ENCODE assay signal across 1 cellular context in the genomic region with DNA sequence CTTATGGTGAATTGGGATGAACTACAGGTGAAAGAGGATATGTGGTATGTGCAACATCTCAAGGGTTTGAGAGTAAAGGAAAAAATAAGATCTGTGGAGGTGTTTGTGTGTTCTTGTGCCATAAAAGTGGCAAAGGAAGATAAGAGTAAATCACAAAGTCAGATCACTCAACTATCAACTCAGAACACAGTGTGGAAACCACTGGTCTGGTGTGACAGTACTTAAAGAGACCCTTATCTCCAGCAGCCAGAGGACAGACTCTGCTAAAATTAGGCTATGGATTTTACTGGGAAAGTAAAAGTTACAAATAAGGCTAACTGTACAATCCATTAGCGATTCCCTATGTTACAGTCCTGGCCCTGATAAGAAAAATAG.
TF ChIP-seq lines count a peak whose summit lies in the region.

No MANE protein-coding gene starts in this region.

TF ChIP-seq in K562, 482 proteins besides CTCF, POLR2A, EP300 and RAD21 (continued from another document and continues in another):
- TF ChIP-seq, protein P1, sequence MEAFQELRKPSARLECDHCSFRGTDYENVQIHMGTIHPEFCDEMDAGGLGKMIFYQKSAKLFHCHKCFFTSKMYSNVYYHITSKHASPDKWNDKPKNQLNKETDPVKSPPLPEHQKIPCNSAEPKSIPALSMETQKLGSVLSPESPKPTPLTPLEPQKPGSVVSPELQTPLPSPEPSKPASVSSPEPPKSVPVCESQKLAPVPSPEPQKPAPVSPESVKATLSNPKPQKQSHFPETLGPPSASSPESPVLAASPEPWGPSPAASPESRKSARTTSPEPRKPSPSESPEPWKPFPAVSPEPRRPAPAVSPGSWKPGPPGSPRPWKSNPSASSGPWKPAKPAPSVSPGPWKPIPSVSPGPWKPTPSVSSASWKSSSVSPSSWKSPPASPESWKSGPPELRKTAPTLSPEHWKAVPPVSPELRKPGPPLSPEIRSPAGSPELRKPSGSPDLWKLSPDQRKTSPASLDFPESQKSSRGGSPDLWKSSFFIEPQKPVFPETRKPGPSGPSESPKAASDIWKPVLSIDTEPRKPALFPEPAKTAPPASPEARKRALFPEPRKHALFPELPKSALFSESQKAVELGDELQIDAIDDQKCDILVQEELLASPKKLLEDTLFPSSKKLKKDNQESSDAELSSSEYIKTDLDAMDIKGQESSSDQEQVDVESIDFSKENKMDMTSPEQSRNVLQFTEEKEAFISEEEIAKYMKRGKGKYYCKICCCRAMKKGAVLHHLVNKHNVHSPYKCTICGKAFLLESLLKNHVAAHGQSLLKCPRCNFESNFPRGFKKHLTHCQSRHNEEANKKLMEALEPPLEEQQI (IDR thresholded peaks at IDR 0.05): peak; percentile 99
- TF ChIP-seq ELF2 (CRISPR knock-in tag; IDR thresholded peaks at IDR 0.05) (no peak), HNRNPLL (IDR thresholded peaks at IDR 0.05; ENCODE audit: low read depth, low read length, poor library complexity, severe bottlenecking) (no peak), L3MBTL2 (IDR thresholded peaks at IDR 0.05) (no peak; the same call in 1 of the 2 replicates), CHD1 (IDR thresholded peaks at IDR 0.05; ENCODE audit: low read length) (no peak), PHF21A (IDR thresholded peaks at IDR 0.05; ENCODE audit: borderline replicate concordance, low read depth) (no peak), NCOA2 (IDR thresholded peaks at IDR 0.05; ENCODE audit: partially characterized antibody in 2 of 2) (peak; percentile 86 to 90), ZNF444 (CRISPR knock-in tag; IDR thresholded peaks at IDR 0.05) (no peak), BMI1 (IDR thresholded peaks at IDR 0.05; ENCODE audit: low read length) (no peak), KAT8 (IDR thresholded peaks at IDR 0.05; ENCODE audit: low read depth) (no peak), ZNF57 (CRISPR knock-in tag; IDR thresholded peaks at IDR 0.05) (no peak), ZNF589 (CRISPR knock-in tag; IDR thresholded peaks at IDR 0.05; ENCODE audit: low read depth) (peak; percentile 79; the same call in 1 of the 2 replicates), HDGF (IDR thresholded peaks at IDR 0.05) (no peak), KLF6 (CRISPR knock-in tag; IDR thresholded peaks at IDR 0.05; ENCODE audit: borderline replicate concordance) (peak; percentile 63; the same call in 1 of the 2 replicates), ATF1 (CRISPR knock-in tag; IDR thresholded peaks at IDR 0.05) (no peak), ATF1 (tag; IDR thresholded peaks at IDR 0.05) (peak; percentile 79), MAFG (tag; conservative IDR thresholded peaks at IDR 0.05) (0 out of 2 replicates have a peak, but pooled peaks have one; percentile 27), GTF2F1 (IDR thresholded peaks at IDR 0.05; ENCODE audit: low read depth, low read length) (no peak), ZFPM2 (CRISPR knock-in tag; IDR thresholded peaks at IDR 0.05) (no peak), PML (IDR thresholded peaks at IDR 0.05; ENCODE audit: low read length) (peak; percentile 99), PRPF4 (IDR thresholded peaks at IDR 0.05; ENCODE audit: insufficient read depth, low read depth, low read length, poor library complexity, severe bottlenecking) (no peak), BHLHE40 (IDR thresholded peaks at IDR 0.05; ENCODE audit: low read length) (peak; percentile 91), KLF1 (tag; IDR thresholded peaks at IDR 0.05) (no peak), LCOR (CRISPR knock-in tag; IDR thresholded peaks at IDR 0.05) (peak; percentile 82; the same call in 1 of the 2 replicates), HDAC8 (tag; IDR thresholded peaks at IDR 0.05) (no peak), ZC3H4 (CRISPR knock-in tag; IDR thresholded peaks at IDR 0.05; ENCODE audit: borderline replicate concordance) (no peak), PHF8 (IDR thresholded peaks at IDR 0.05; ENCODE audit: borderline replicate concordance, low read length) (no peak), CCAR2 (IDR thresholded peaks at IDR 0.05; ENCODE audit: low read depth, low read length) (no peak), EGR1 (conservative IDR thresholded peaks at IDR 0.05) (peak; percentile 75), HLTF (IDR thresholded peaks at IDR 0.05) (no peak), CC2D1A (IDR thresholded peaks at IDR 0.05) (peak; percentile 97)
- TF ChIP-seq, protein P2, sequence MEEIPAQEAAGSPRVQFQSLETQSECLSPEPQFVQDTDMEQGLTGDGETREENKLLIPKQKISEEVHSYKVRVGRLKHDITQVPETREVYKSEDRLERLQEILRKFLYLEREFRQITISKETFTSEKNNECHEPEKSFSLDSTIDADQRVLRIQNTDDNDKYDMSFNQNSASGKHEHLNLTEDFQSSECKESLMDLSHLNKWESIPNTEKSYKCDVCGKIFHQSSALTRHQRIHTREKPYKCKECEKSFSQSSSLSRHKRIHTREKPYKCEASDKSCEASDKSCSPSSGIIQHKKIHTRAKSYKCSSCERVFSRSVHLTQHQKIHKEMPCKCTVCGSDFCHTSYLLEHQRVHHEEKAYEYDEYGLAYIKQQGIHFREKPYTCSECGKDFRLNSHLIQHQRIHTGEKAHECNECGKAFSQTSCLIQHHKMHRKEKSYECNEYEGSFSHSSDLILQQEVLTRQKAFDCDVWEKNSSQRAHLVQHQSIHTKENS (CRISPR knock-in tag; IDR thresholded peaks at IDR 0.05): no peak
- TF ChIP-seq, protein P3, sequence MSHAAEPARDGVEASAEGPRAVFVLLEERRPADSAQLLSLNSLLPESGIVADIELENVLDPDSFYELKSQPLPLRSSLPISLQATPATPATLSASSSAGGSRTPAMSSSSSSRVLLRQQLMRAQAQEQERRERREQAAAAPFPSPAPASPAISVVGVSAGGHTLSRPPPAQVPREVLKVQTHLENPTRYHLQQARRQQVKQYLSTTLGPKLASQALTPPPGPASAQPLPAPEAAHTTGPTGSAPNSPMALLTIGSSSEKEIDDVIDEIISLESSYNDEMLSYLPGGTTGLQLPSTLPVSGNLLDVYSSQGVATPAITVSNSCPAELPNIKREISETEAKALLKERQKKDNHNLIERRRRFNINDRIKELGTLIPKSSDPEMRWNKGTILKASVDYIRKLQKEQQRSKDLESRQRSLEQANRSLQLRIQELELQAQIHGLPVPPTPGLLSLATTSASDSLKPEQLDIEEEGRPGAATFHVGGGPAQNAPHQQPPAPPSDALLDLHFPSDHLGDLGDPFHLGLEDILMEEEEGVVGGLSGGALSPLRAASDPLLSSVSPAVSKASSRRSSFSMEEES (CRISPR knock-in tag; IDR thresholded peaks at IDR 0.05): no peak
- TF ChIP-seq, protein P4, sequence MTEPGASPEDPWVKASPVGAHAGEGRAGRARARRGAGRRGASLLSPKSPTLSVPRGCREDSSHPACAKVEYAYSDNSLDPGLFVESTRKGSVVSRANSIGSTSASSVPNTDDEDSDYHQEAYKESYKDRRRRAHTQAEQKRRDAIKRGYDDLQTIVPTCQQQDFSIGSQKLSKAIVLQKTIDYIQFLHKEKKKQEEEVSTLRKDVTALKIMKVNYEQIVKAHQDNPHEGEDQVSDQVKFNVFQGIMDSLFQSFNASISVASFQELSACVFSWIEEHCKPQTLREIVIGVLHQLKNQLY (CRISPR knock-in tag; conservative IDR thresholded peaks at IDR 0.05): no peak
- TF ChIP-seq, protein P5, sequence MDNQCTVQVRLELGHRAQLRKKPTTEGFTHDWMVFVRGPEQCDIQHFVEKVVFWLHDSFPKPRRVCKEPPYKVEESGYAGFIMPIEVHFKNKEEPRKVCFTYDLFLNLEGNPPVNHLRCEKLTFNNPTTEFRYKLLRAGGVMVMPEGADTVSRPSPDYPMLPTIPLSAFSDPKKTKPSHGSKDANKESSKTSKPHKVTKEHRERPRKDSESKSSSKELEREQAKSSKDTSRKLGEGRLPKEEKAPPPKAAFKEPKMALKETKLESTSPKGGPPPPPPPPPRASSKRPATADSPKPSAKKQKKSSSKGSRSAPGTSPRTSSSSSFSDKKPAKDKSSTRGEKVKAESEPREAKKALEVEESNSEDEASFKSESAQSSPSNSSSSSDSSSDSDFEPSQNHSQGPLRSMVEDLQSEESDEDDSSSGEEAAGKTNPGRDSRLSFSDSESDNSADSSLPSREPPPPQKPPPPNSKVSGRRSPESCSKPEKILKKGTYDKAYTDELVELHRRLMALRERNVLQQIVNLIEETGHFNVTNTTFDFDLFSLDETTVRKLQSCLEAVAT (IDR thresholded peaks at IDR 0.05): peak in 1 of 2 experiments; percentile 82; a peak in 1 of 4 replicates
- TF ChIP-seq, protein P6, sequence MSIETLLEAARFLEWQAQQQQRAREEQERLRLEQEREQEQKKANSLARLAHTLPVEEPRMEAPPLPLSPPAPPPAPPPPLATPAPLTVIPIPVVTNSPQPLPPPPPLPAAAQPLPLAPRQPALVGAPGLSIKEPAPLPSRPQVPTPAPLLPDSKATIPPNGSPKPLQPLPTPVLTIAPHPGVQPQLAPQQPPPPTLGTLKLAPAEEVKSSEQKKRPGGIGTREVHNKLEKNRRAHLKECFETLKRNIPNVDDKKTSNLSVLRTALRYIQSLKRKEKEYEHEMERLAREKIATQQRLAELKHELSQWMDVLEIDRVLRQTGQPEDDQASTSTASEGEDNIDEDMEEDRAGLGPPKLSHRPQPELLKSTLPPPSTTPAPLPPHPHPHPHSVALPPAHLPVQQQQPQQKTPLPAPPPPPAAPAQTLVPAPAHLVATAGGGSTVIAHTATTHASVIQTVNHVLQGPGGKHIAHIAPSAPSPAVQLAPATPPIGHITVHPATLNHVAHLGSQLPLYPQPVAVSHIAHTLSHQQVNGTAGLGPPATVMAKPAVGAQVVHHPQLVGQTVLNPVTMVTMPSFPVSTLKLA (conservative IDR thresholded peaks at IDR 0.05): peak in 1 of 2 experiments; percentile 61; a peak in 2 of 4 replicates
- TF ChIP-seq, protein P7, sequence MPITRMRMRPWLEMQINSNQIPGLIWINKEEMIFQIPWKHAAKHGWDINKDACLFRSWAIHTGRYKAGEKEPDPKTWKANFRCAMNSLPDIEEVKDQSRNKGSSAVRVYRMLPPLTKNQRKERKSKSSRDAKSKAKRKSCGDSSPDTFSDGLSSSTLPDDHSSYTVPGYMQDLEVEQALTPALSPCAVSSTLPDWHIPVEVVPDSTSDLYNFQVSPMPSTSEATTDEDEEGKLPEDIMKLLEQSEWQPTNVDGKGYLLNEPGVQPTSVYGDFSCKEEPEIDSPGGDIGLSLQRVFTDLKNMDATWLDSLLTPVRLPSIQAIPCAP (CRISPR knock-in tag; IDR thresholded peaks at IDR 0.05; ENCODE audit: borderline replicate concordance): no peak
- TF ChIP-seq, protein P8, sequence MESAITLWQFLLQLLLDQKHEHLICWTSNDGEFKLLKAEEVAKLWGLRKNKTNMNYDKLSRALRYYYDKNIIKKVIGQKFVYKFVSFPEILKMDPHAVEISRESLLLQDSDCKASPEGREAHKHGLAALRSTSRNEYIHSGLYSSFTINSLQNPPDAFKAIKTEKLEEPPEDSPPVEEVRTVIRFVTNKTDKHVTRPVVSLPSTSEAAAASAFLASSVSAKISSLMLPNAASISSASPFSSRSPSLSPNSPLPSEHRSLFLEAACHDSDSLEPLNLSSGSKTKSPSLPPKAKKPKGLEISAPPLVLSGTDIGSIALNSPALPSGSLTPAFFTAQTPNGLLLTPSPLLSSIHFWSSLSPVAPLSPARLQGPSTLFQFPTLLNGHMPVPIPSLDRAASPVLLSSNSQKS (CRISPR knock-in tag; IDR thresholded peaks at IDR 0.05): no peak
- TF ChIP-seq, protein P9, sequence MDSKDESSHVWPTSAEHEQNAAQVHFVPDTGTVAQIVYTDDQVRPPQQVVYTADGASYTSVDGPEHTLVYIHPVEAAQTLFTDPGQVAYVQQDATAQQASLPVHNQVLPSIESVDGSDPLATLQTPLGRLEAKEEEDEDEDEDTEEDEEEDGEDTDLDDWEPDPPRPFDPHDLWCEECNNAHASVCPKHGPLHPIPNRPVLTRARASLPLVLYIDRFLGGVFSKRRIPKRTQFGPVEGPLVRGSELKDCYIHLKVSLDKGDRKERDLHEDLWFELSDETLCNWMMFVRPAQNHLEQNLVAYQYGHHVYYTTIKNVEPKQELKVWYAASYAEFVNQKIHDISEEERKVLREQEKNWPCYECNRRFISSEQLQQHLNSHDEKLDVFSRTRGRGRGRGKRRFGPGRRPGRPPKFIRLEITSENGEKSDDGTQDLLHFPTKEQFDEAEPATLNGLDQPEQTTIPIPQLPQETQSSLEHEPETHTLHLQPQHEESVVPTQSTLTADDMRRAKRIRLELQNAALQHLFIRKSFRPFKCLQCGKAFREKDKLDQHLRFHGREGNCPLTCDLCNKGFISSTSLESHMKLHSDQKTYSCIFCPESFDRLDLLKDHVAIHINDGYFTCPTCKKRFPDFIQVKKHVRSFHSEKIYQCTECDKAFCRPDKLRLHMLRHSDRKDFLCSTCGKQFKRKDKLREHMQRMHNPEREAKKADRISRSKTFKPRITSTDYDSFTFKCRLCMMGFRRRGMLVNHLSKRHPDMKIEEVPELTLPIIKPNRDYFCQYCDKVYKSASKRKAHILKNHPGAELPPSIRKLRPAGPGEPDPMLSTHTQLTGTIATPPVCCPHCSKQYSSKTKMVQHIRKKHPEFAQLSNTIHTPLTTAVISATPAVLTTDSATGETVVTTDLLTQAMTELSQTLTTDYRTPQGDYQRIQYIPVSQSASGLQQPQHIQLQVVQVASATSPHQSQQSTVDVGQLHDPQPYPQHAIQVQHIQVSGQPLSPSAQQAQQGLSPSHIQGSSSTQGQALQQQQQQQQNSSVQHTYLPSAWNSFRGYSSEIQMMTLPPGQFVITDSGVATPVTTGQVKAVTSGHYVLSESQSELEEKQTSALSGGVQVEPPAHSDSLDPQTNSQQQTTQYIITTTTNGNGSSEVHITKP (IDR thresholded peaks at IDR 0.05; ENCODE audit: partially characterized antibody): no peak
- TF ChIP-seq, protein P10, sequence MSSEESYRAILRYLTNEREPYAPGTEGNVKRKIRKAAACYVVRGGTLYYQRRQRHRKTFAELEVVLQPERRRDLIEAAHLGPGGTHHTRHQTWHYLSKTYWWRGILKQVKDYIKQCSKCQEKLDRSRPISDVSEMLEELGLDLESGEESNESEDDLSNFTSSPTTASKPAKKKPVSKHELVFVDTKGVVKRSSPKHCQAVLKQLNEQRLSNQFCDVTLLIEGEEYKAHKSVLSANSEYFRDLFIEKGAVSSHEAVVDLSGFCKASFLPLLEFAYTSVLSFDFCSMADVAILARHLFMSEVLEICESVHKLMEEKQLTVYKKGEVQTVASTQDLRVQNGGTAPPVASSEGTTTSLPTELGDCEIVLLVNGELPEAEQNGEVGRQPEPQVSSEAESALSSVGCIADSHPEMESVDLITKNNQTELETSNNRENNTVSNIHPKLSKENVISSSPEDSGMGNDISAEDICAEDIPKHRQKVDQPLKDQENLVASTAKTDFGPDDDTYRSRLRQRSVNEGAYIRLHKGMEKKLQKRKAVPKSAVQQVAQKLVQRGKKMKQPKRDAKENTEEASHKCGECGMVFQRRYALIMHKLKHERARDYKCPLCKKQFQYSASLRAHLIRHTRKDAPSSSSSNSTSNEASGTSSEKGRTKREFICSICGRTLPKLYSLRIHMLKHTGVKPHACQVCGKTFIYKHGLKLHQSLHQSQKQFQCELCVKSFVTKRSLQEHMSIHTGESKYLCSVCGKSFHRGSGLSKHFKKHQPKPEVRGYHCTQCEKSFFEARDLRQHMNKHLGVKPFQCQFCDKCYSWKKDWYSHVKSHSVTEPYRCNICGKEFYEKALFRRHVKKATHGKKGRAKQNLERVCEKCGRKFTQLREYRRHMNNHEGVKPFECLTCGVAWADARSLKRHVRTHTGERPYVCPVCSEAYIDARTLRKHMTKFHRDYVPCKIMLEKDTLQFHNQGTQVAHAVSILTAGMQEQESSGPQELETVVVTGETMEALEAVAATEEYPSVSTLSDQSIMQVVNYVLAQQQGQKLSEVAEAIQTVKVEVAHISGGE (CRISPR knock-in tag; IDR thresholded peaks at IDR 0.05): no peak
